Comparison of ENCODE assay signal across 18 cellular contexts in the genomic region with DNA sequence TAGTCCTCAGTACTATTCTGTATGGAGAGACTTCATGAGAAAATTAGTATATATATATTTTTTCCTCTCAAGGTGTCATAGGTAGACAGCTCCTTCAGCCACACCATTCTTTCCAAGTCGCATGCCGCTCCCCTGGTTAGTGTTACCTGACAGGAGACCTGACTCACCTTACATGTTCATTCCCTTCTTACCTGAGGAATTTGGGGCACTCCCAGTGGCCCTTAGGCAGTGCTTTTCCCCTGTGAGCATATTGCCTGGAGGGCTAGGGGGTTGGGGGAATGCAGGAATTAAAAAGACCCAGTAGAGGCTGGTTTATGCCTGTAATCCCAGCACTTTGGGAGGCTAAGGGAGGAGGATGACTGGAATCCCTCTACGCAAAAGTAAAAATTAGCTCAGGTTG. TPM values are rescaled to one million over a fixed set of nuclear protein-coding genes. Genes with fewer than 3 reads are reported as not detected.
"Had no signal": no experiment of that assay in that cellular context is flagged by ENCODE, and none has a peak within 500 bp of the region (broad histone marks: within the 10 kb centered on the region; RNA-seq: fewer than 3 reads in every experiment).

No MANE protein-coding gene starts in this region.

- H3K27me3 ChIP-seq: ascending aorta, transverse colon had no signal

- FAIRE-seq: colon had no signal

- H3K9me3 ChIP-seq: ascending aorta, mucosa of descending colon, transverse colon had no signal

- DNase-seq: activated CD4-positive, alpha-beta memory T cell treated with anti-CD3 and anti-CD28 coated beads for 36 hours; activated CD4-positive, CD25-positive, alpha-beta regulatory T cell treated with anti-CD3 and anti-CD28 coated beads, Interleukin-2, amount 50 U/mL, for 72 hours; activated naive CD8-positive, alpha-beta T cell treated with anti-CD3 and anti-CD28 coated beads, Interleukin-2, amount 50 U/mL, for 24 hours; activated T-cell treated with anti-CD3 and anti-CD28 coated beads, Interleukin-2, amount 50 U/mL, for 72 hours; hypothalamus; left colon; mucosa of descending colon; nucleus accumbens; stimulated activated CD4-positive, alpha-beta T cell treated with anti-CD3 and anti-CD28 coated beads, Interleukin-12 subunit alpha, Interleukin-12 subunit beta, amount 100 ng/mL, for 4 hours; stimulated activated naive CD4-positive, alpha-beta T cell; substantia nigra; transverse colon had no signal

- ATAC-seq: activated naive CD8-positive, alpha-beta T cell treated with anti-CD3 and anti-CD28 coated beads, Interleukin-2, amount 50 U/mL, for 24 hours; activated T-cell treated with anti-CD3 and anti-CD28 coated beads, Interleukin-2, amount 50 U/mL, for 72 hours; left colon; mucosa of descending colon; naive thymus-derived CD8-positive, alpha-beta T cell; sciatic nerve had no signal

- H3K27ac ChIP-seq: ascending aorta had no signal

- H3K4me3 ChIP-seq: ascending aorta, mucosa of descending colon, transverse colon had no signal

RNA-seq across cellular contexts. Expression of gene MAP4K1, which starts 20.7 kb away (rescaled TPM):
- total RNA-seq: glomerular endothelial cell, lung microvascular endothelial cell had no signal
